ENCODE assay signal across 22 cellular contexts in the genomic region with DNA sequence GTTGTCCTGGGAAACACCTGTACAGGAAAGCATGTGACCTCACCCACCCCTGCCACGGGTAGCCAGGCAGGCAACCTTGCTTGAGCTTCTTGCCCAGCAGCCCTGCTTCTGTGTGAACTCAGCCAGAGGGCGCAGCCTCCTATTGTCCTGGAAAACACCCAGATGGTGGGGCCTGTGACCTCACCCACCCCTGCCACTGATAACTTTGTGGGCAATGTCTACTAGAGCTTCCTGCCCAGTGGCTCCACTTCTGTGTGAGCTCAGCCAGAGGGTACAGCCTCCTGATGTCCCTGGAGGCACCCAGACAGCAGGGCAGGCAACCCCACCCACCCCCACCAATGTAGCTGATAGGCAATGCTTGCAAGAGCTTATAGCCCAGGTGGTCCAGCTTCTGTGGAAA.
DNase-seq lines count a peak whose midpoint lies in the region; ATAC-seq and TF ChIP-seq lines count a peak whose summit lies in the region.
"Had no signal": no experiment of that assay in that cellular context is flagged by ENCODE, and none has a peak within 500 bp of the region (broad histone marks: within the 10 kb centered on the region; RNA-seq: fewer than 3 reads in every experiment).

No MANE protein-coding gene starts in this region.

- no peaks in the 10 kb centered on the region for H3K9me3 Mint-ChIP-seq in naive B cell
- H3K9me3 Mint-ChIP-seq in stimulated activated memory B cell treated with anti-CD40 and anti-IgM and Interleukin-4, amounts not matched to agents 10 μg/mL and 1 μg/mL and 100 μg/mL, for 72 hours, result no peaks in the 10 kb centered on the region
- no peaks in the 10 kb centered on the region for H3K9me3 Mint-ChIP-seq in T-helper 2 cell treated with Interferon-gamma antibody and Interleukin-4, amounts not matched to agents 5 μg/mL and 100 μg/mL, for 36 hours
- H3K9me3 Mint-ChIP-seq in activated naive CD4-positive, alpha-beta T cell treated with anti-CD3 and anti-CD28 coated beads, Interleukin-2, amount 10 ng/mL, durations not matched to agents 7 days and 5 days, result no peaks in the 10 kb centered on the region
- H3K9me3 Mint-ChIP-seq: CD4-positive, CD25-positive, alpha-beta regulatory T cell; CD8-positive, alpha-beta T cell had no signal

- DNase-seq in DND-41 (peak; percentile 9), naive B cell (peak; percentile 5), NCI-H1105 (lab: John Stamatoyannopoulos, UW) (no peak), NCI-H2227 (lab: John Stamatoyannopoulos, UW; ENCODE audit: unreplicated experiment) (no peak)
- no peak for DNase-seq in T-helper 2 cell treated with Interferon-gamma antibody and Interleukin-4, amounts not matched to agents 5 μg/mL and 100 μg/mL, for 36 hours (ENCODE audit: low spot score)
- no peak for DNase-seq in activated naive CD4-positive, alpha-beta T cell treated with anti-CD3 and anti-CD28 coated beads, Interleukin-2, amount 10 ng/mL, durations not matched to agents 7 days and 5 days
- DNase-seq: 8988T; ACHN; AML-193; BE2C; Caco-2; CD4-positive, CD25-positive, alpha-beta regulatory T cell; CD8-positive, alpha-beta T cell; DMS153; DMS79 treated with DMSO at 0.1 percent for 48 hours; GOT3; HFFc6 had no signal

- CTCF ChIA-PET in activated naive CD4-positive, alpha-beta T cell treated with anti-CD3 and anti-CD28 coated beads, Interleukin-2, amount 10 ng/mL, durations not matched to agents 7 days and 5 days (lab: Charles Lee), result interaction anchor here (1.1 kb wide), 1 partner anchor 14 kb away, joined by 3 read pairs; no protein-coding TSS in a partner anchor

- peak; percentile 50; the same call in 1 of the 3 replicates for ATAC-seq in DND-41 (ENCODE audit: insufficient read depth, low read depth)
- ATAC-seq in naive B cell (ENCODE audit: low read depth in 2 of 2), result peak; percentile 46 to 64
- peak; percentile 34 for ATAC-seq in stimulated activated memory B cell treated with anti-CD40 and anti-IgM and Interleukin-4, amounts not matched to agents 10 μg/mL and 1 μg/mL and 100 μg/mL, for 72 hours
- ATAC-seq: A549; CD8-positive, alpha-beta T cell had no signal

- H3K36me3 Mint-ChIP-seq in naive B cell, result no peaks in the 10 kb centered on the region
- no peaks in the 10 kb centered on the region for H3K36me3 Mint-ChIP-seq in stimulated activated memory B cell treated with anti-CD40 and anti-IgM and Interleukin-4, amounts not matched to agents 10 μg/mL and 1 μg/mL and 100 μg/mL, for 72 hours
- no peaks in the 10 kb centered on the region for H3K36me3 Mint-ChIP-seq in T-helper 2 cell treated with Interferon-gamma antibody and Interleukin-4, amounts not matched to agents 5 μg/mL and 100 μg/mL, for 36 hours (ENCODE audit: low read depth)
- no peaks in the 10 kb centered on the region for H3K36me3 Mint-ChIP-seq in activated naive CD4-positive, alpha-beta T cell treated with anti-CD3 and anti-CD28 coated beads, Interleukin-2, amount 10 ng/mL, durations not matched to agents 7 days and 5 days
- H3K36me3 Mint-ChIP-seq: CD4-positive, CD25-positive, alpha-beta regulatory T cell; CD8-positive, alpha-beta T cell had no signal

- H3K4me2 ChIP-seq in BLaER1 (peak overlapping the region; percentile 70), DND-41 (ENCODE audit: insufficient read depth, low read length) (no peak overlapping the region)
- H3K4me2 ChIP-seq: A549 had no signal

- no peaks in the 10 kb centered on the region for H3K9me3 ChIP-seq in BLaER1
- no peaks in the 10 kb centered on the region for H3K9me3 ChIP-seq in DND-41 (ENCODE audit: insufficient read depth, low read length, severe bottlenecking)
- H3K9me3 ChIP-seq: A549, BE2C, Caco-2, HAP-1 had no signal

- no peak for TF ChIP-seq CTCF in DND-41 (IDR thresholded peaks at IDR 0.05; ENCODE audit: borderline replicate concordance, extremely low read depth, low read length, poor library complexity, severe bottlenecking)

- peaks cover 21% of the 10 kb centered on the region for H3K4me1 ChIP-seq in BLaER1
- H3K4me1 ChIP-seq in DND-41 (ENCODE audit: insufficient read depth, low read length), result no peaks in the 10 kb centered on the region
- H3K4me1 ChIP-seq: A549, BE2C, Caco-2, HAP-1 had no signal

- H3K4me1 Mint-ChIP-seq in naive B cell, result peaks cover 4 to 14% (median 11%) of the 10 kb centered on the region in 3 donors
- H3K4me1 Mint-ChIP-seq in stimulated activated memory B cell treated with anti-CD40 and anti-IgM and Interleukin-4, amounts not matched to agents 10 μg/mL and 1 μg/mL and 100 μg/mL, for 72 hours, result peaks cover 13% of the 10 kb centered on the region
- no peaks in the 10 kb centered on the region for H3K4me1 Mint-ChIP-seq in T-helper 2 cell treated with Interferon-gamma antibody and Interleukin-4, amounts not matched to agents 5 μg/mL and 100 μg/mL, for 36 hours (ENCODE audit: low read depth)
- no peaks in the 10 kb centered on the region for H3K4me1 Mint-ChIP-seq in activated naive CD4-positive, alpha-beta T cell treated with anti-CD3 and anti-CD28 coated beads, Interleukin-2, amount 10 ng/mL, durations not matched to agents 7 days and 5 days
- H3K4me1 Mint-ChIP-seq: CD4-positive, CD25-positive, alpha-beta regulatory T cell had no signal

- H3K27me3 Mint-ChIP-seq in naive B cell, result peaks cover 5 to 8% (median 7%) of the 10 kb centered on the region in 3 donors
- H3K27me3 Mint-ChIP-seq in stimulated activated memory B cell treated with anti-CD40 and anti-IgM and Interleukin-4, amounts not matched to agents 10 μg/mL and 1 μg/mL and 100 μg/mL, for 72 hours, result peaks cover 19% of the 10 kb centered on the region
- H3K27me3 Mint-ChIP-seq in T-helper 2 cell treated with Interferon-gamma antibody and Interleukin-4, amounts not matched to agents 5 μg/mL and 100 μg/mL, for 36 hours (ENCODE audit: low read depth), result peaks cover 14% of the 10 kb centered on the region
- peaks cover under 1% of the 10 kb centered on the region for H3K27me3 Mint-ChIP-seq in activated naive CD4-positive, alpha-beta T cell treated with anti-CD3 and anti-CD28 coated beads, Interleukin-2, amount 10 ng/mL, durations not matched to agents 7 days and 5 days

- no peak overlapping the region for H2AFZ ChIP-seq in DND-41 (ENCODE audit: low read depth, low read length)

- no peaks in the 10 kb centered on the region for H3K36me3 ChIP-seq in BLaER1
- no peaks in the 10 kb centered on the region for H3K36me3 ChIP-seq in DND-41 (ENCODE audit: insufficient read depth, low read length)
- H3K36me3 ChIP-seq: BE2C, HAP-1 had no signal

- no peak overlapping the region for H3K27ac Mint-ChIP-seq in naive B cell
- no peak overlapping the region for H3K27ac Mint-ChIP-seq in stimulated activated memory B cell treated with anti-CD40 and anti-IgM and Interleukin-4, amounts not matched to agents 10 μg/mL and 1 μg/mL and 100 μg/mL, for 72 hours
- no peak overlapping the region for H3K27ac Mint-ChIP-seq in T-helper 2 cell treated with Interferon-gamma antibody and Interleukin-4, amounts not matched to agents 5 μg/mL and 100 μg/mL, for 36 hours
- no peak overlapping the region for H3K27ac Mint-ChIP-seq in activated naive CD4-positive, alpha-beta T cell treated with anti-CD3 and anti-CD28 coated beads, Interleukin-2, amount 10 ng/mL, durations not matched to agents 7 days and 5 days
- H3K27ac Mint-ChIP-seq: CD4-positive, CD25-positive, alpha-beta regulatory T cell; CD8-positive, alpha-beta T cell; HFFc6 had no signal

- H3K4me3 Mint-ChIP-seq in naive B cell, result no peak overlapping the region
- no peak overlapping the region for H3K4me3 Mint-ChIP-seq in stimulated activated memory B cell treated with anti-CD40 and anti-IgM and Interleukin-4, amounts not matched to agents 10 μg/mL and 1 μg/mL and 100 μg/mL, for 72 hours
- H3K4me3 Mint-ChIP-seq in T-helper 2 cell treated with Interferon-gamma antibody and Interleukin-4, amounts not matched to agents 5 μg/mL and 100 μg/mL, for 36 hours, result no peak overlapping the region
- H3K4me3 Mint-ChIP-seq in activated naive CD4-positive, alpha-beta T cell treated with anti-CD3 and anti-CD28 coated beads, Interleukin-2, amount 10 ng/mL, durations not matched to agents 7 days and 5 days, result no peak overlapping the region
- H3K4me3 Mint-ChIP-seq: CD4-positive, CD25-positive, alpha-beta regulatory T cell; CD8-positive, alpha-beta T cell; HFFc6 had no signal

- peak overlapping the region; percentile 65 for H3K27ac ChIP-seq in BLaER1
- H3K27ac ChIP-seq in DND-41 (ENCODE audit: low read length), result no peak overlapping the region
- H3K27ac ChIP-seq: A549, C4-2B had no signal

- no peak overlapping the region for H3K4me3 ChIP-seq in BLaER1
- no peak overlapping the region for H3K4me3 ChIP-seq in DND-41 (ENCODE audit: low read depth in 1 of 2, low read length in 2 of 2)
- H3K4me3 ChIP-seq: A549, HAP-1 had no signal

- H3K79me2 ChIP-seq in DND-41 (ENCODE audit: insufficient read depth, low read length), result no peaks in the 10 kb centered on the region

- no peak overlapping the region for H3K9ac ChIP-seq in BLaER1
- H3K9ac ChIP-seq in DND-41 (ENCODE audit: low read depth, low read length), result no peak overlapping the region

- H4K20me1 ChIP-seq in BLaER1, result no peaks in the 10 kb centered on the region
- no peaks in the 10 kb centered on the region for H4K20me1 ChIP-seq in DND-41 (ENCODE audit: insufficient read depth, low read length)

- H3K27me3 ChIP-seq in BLaER1 (no peaks in the 10 kb centered on the region), DND-41 (ENCODE audit: insufficient read depth, low read length, poor library complexity) (peaks cover 5% of the 10 kb centered on the region)
- H3K27me3 ChIP-seq: BE2C had no signal

Comparison
In these comparisons a context has a peak if more than half of its experiments do, and no peak if none do; other contexts are left out.
1. DNase-seq: peak in DND-41 (single experiment) and naive B cell (single experiment); none in T-helper 2 cell treated with Interferon-gamma antibody and Interleukin-4, amounts not matched to agents 5 μg/mL and 100 μg/mL, for 36 hours (single experiment), NCI-H1105 (single experiment), activated naive CD4-positive, alpha-beta T cell treated with anti-CD3 and anti-CD28 coated beads, Interleukin-2, amount 10 ng/mL, durations not matched to agents 7 days and 5 days (single experiment) and NCI-H2227 (single experiment).
2. Peak in every context shown above with its lines, with median percentiles within 50 percentile points of each other: ATAC-seq.